9 cellular contexts compared by ENCODE assay signal in the genomic region with DNA sequence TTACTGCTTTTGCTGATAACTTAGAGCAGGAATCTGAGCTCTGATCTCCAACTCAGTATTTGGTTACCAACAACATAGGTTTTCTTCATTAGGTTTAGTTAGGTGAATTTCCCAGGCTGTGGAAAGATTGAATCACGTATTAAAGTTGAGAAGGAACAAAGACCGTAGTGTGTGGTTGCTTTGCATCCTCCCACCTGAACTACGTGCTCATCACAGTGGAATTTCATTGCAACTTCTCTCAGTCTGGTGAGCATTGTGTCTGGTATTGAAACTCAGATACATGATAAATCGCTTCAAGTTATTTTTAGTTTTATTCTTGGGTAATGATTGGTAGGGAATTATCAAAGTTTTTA.
A peak's percentile ranks its signal among the peaks of the same experiment; 100 is the strongest.
DNase-seq lines count a peak whose midpoint lies in the region; ATAC-seq and TF ChIP-seq lines count a peak whose summit lies in the region.
"Had no signal": no experiment of that assay in that cellular context is flagged by ENCODE, and none has a peak within 500 bp of the region (broad histone marks: within the 10 kb centered on the region; RNA-seq: fewer than 3 reads in every experiment).

No MANE protein-coding gene starts in this region.

- no peaks in the 10 kb centered on the region for H3K9me3 Mint-ChIP-seq in activated T-cell treated with anti-CD3 and anti-CD28 coated beads, Interleukin-2, amount 50 U/mL, for 4 hours
- H3K9me3 Mint-ChIP-seq in type B pancreatic cell: no peaks in the 10 kb centered on the region

- TF ChIP-seq CTCF in type B pancreatic cell (conservative IDR thresholded peaks at IDR 0.05) (no peak), A673 (conservative IDR thresholded peaks at IDR 0.05; ENCODE audit: low read depth, low read length) (no peak)

- peak overlapping the region; percentile 49 for H3K27ac Mint-ChIP-seq in type B pancreatic cell
- H3K27ac Mint-ChIP-seq: CD4-positive, CD25-positive, alpha-beta regulatory T cell had no signal

- no peaks in the 10 kb centered on the region for H3K36me3 ChIP-seq in A673 (ENCODE audit: insufficient read depth, low read length, poor library complexity, severe bottlenecking)

- H3K27me3 Mint-ChIP-seq in activated T-cell treated with anti-CD3 and anti-CD28 coated beads, Interleukin-2, amount 50 U/mL, for 4 hours (ENCODE audit: low read depth): peaks cover 9% of the 10 kb centered on the region
- peaks cover 3% of the 10 kb centered on the region for H3K27me3 Mint-ChIP-seq in type B pancreatic cell

- DNase-seq in stimulated activated CD4-positive, alpha-beta T cell treated with anti-CD3 and anti-CD28 coated beads, Interleukin-15, amount 100 ng/mL, for 24 hours: peak; percentile 53
- DNase-seq in stimulated activated CD4-positive, alpha-beta T cell treated with anti-CD3 and anti-CD28 coated beads, Interleukin-4, amount 100 ng/mL, for 1 hour: no peak
- DNase-seq in activated T-cell treated with anti-CD3 and anti-CD28 coated beads, Interleukin-2, amount 50 U/mL, for 4 hours: no peak
- DNase-seq in iris pigment epithelial cell (ENCODE audit: low read depth) (peak; percentile 95), type B pancreatic cell (ENCODE audit: extremely low spot score, unreplicated experiment) (no peak), NCI-H526 treated with DMSO at 0.1 percent for 48 hours (lab: John Stamatoyannopoulos, UW) (no peak), A673 (ENCODE audit: low spot score) (no peak)
- DNase-seq: CD4-positive, CD25-positive, alpha-beta regulatory T cell had no signal

- no peaks in the 10 kb centered on the region for H3K36me3 Mint-ChIP-seq in activated T-cell treated with anti-CD3 and anti-CD28 coated beads, Interleukin-2, amount 50 U/mL, for 4 hours (ENCODE audit: insufficient read depth)
- H3K36me3 Mint-ChIP-seq in type B pancreatic cell: no peaks in the 10 kb centered on the region
- H3K36me3 Mint-ChIP-seq: CD4-positive, CD25-positive, alpha-beta regulatory T cell had no signal

- peaks cover 7% of the 10 kb centered on the region for H3K4me1 ChIP-seq in A673 (ENCODE audit: insufficient read depth, low read length, poor library complexity, severe bottlenecking)

- no peak overlapping the region for H3K4me3 ChIP-seq in A673 (ENCODE audit: low read depth, low read length, poor library complexity, severe bottlenecking)

- H3K4me3 Mint-ChIP-seq in activated T-cell treated with anti-CD3 and anti-CD28 coated beads, Interleukin-2, amount 50 U/mL, for 4 hours: peak overlapping the region; percentile 37
- H3K4me3 Mint-ChIP-seq in type B pancreatic cell: no peak overlapping the region
- H3K4me3 Mint-ChIP-seq: CD4-positive, CD25-positive, alpha-beta regulatory T cell had no signal

- no peaks in the 10 kb centered on the region for H3K27me3 ChIP-seq in A673 (replicated peaks; ENCODE audit: insufficient read depth, low read depth, low read length, poor library complexity)

- H3K9me3 ChIP-seq in A673 (ENCODE audit: low read depth, low read length, poor library complexity, severe bottlenecking): no peaks in the 10 kb centered on the region

- H3K27ac ChIP-seq in A673 (ENCODE audit: low read depth, low read length, poor library complexity, severe bottlenecking): no peak overlapping the region

- BruUV-seq in A673 (replicated peaks; lab: Mats Ljungman, UMichigan): no TSS peak

- CTCF ChIA-PET in A673 (lab: Charles Lee): no interaction called here

- intact Hi-C loops in A673 (cut with micrococcal nuclease; ENCODE audit: unreplicated experiment): loop anchor here (5.0 kb wide), 1 partner anchor 81 kb away; no protein-coding TSS in a partner anchor

- H3K4me1 Mint-ChIP-seq in activated T-cell treated with anti-CD3 and anti-CD28 coated beads, Interleukin-2, amount 50 U/mL, for 4 hours (ENCODE audit: low read depth): peaks cover 36% of the 10 kb centered on the region
- peaks cover 24% of the 10 kb centered on the region for H3K4me1 Mint-ChIP-seq in type B pancreatic cell (ENCODE audit: unreplicated experiment)

- ATAC-seq in activated T-cell treated with anti-CD3 and anti-CD28 coated beads, Interleukin-2, amount 50 U/mL, for 4 hours: peak; percentile 81 to 86
- ATAC-seq in GM19397 (IDR thresholded peaks at IDR 0.05; ENCODE audit: unreplicated experiment): no peak

- POLR2A ChIA-PET in A673 (lab: Charles Lee; ENCODE audit: low non-redundant PET): no interaction called here

Comparison
In these comparisons a context has a peak if more than half of its experiments do, and no peak if none do; other contexts are left out.
1. DNase-seq: peak in stimulated activated CD4-positive, alpha-beta T cell treated with anti-CD3 and anti-CD28 coated beads, Interleukin-15, amount 100 ng/mL, for 24 hours (single experiment) and iris pigment epithelial cell (single experiment); none in stimulated activated CD4-positive, alpha-beta T cell treated with anti-CD3 and anti-CD28 coated beads, Interleukin-4, amount 100 ng/mL, for 1 hour (single experiment), activated T-cell treated with anti-CD3 and anti-CD28 coated beads, Interleukin-2, amount 50 U/mL, for 4 hours (single experiment), type B pancreatic cell (single experiment), NCI-H526 treated with DMSO at 0.1 percent for 48 hours (single experiment) and A673 (single experiment).